33 cellular contexts compared by ENCODE assay signal in genomic region chr7:108451296-108451848, GRCh38. TPM values are rescaled to one million over a fixed set of nuclear protein-coding genes. Genes with fewer than 3 reads are reported as not detected.
"Had no signal": no experiment of that assay in that cellular context is flagged by ENCODE, and none has a peak within 500 bp of the region (broad histone marks: within the 10 kb centered on the region; RNA-seq: fewer than 3 reads in every experiment).

No MANE protein-coding gene starts in this region.

- H3K9me3 Mint-ChIP-seq: activated B cell treated with CpG ODN at 0.5 μM for 24 hours; activated CD8-positive, alpha-beta T cell treated with anti-CD3 and anti-CD28 coated beads for 36 hours; activated naive CD4-positive, alpha-beta T cell treated with anti-CD3 and anti-CD28 coated beads, Interleukin-2, amount 50 U/mL, for 24 hours; activated naive CD8-positive, alpha-beta T cell treated with anti-CD3 and anti-CD28 coated beads, Interleukin-2, amount 10 ng/mL, durations not matched to agents 7 days and 5 days; activated T-cell treated with anti-CD3 and anti-CD28 coated beads, Interleukin-2, amount 50 U/mL, for 72 hours; activated T-helper 17 cell treated with anti-CD3 and anti-CD28 coated beads, Interleukin-2, amount 50 U/mL, for 72 hours; central memory CD8-positive, alpha-beta T cell had no signal

- H3K4me3 ChIP-seq: ascending aorta, cardiac muscle cell had no signal

- ATAC-seq: activated CD8-positive, alpha-beta T cell treated with anti-CD3 and anti-CD28 coated beads for 36 hours; activated T-helper 17 cell treated with anti-CD3 and anti-CD28 coated beads, Interleukin-2, amount 50 U/mL, for 72 hours had no signal

- H3K4me1 Mint-ChIP-seq: activated T-helper 17 cell treated with anti-CD3 and anti-CD28 coated beads, Interleukin-2, amount 50 U/mL, for 72 hours; central memory CD8-positive, alpha-beta T cell had no signal

- DNase-seq: activated B cell treated with CpG ODN at 0.5 μM for 24 hours; activated CD4-positive, alpha-beta T cell treated with anti-CD3 and anti-CD28 coated beads for 48 hours; activated CD4-positive, alpha-beta T cell treated with anti-CD3 and anti-CD28 coated beads, Interleukin-2, amount 50 U/mL, for 4 hours; activated CD4-positive, CD25-positive, alpha-beta regulatory T cell treated with anti-CD3 and anti-CD28 coated beads, Interleukin-2, amount 50 U/mL, for 72 hours; activated CD8-positive, alpha-beta T cell treated with anti-CD3 and anti-CD28 coated beads for 36 hours; activated effector memory CD4-positive, alpha-beta T cell treated with anti-CD3 and anti-CD28 coated beads, Interleukin-2, amount 50 U/mL, for 16 hours; activated naive CD4-positive, alpha-beta T cell; activated naive CD8-positive, alpha-beta T cell treated with anti-CD3 and anti-CD28 coated beads, Interleukin-2, amount 10 ng/mL, durations not matched to agents 7 days and 5 days; activated T-cell treated with anti-CD3 and anti-CD28 coated beads, Interleukin-2, amount 50 U/mL, for 1 hour; activated T-cell treated with anti-CD3 and anti-CD28 coated beads, Interleukin-2, amount 50 U/mL, for 72 hours; amygdala; Karpas-422; KBM-7; NCI-H1105; NCI-H1417 treated with DMSO at 0.1 percent for 48 hours; NCI-H1930; NCI-H2081 treated with DMSO at 0.1 percent for 48 hours; NCI-H345; NCI-H524 treated with DMSO at 0.1 percent for 48 hours; NCI-H748 treated with DMSO at 0.1 percent for 48 hours; NK-92 treated with Interleukin-12 subunit alpha and Interleukin-12 subunit beta, amount 100 ng/mL, for 24 hours; OCI-M1; Right ventricle myocardium superior; SW 1271; T-helper 1 cell; T-helper 2 cell; T-helper 9 cell had no signal

- H3K36me3 ChIP-seq: ascending aorta, cardiac muscle cell had no signal

- H3K36me3 Mint-ChIP-seq: activated naive CD4-positive, alpha-beta T cell treated with anti-CD3 and anti-CD28 coated beads, Interleukin-2, amount 50 U/mL, for 24 hours; activated naive CD8-positive, alpha-beta T cell treated with anti-CD3 and anti-CD28 coated beads, Interleukin-2, amount 10 ng/mL, durations not matched to agents 7 days and 5 days had no signal

- H3K27me3 ChIP-seq: ascending aorta had no signal

- H3K4me3 Mint-ChIP-seq: activated B cell treated with CpG ODN at 0.5 μM for 24 hours; activated CD8-positive, alpha-beta T cell treated with anti-CD3 and anti-CD28 coated beads for 36 hours; activated naive CD4-positive, alpha-beta T cell treated with anti-CD3 and anti-CD28 coated beads, Interleukin-2, amount 50 U/mL, for 24 hours; activated naive CD8-positive, alpha-beta T cell treated with anti-CD3 and anti-CD28 coated beads, Interleukin-2, amount 10 ng/mL, durations not matched to agents 7 days and 5 days; activated T-cell treated with anti-CD3 and anti-CD28 coated beads, Interleukin-2, amount 50 U/mL, for 72 hours; activated T-helper 17 cell treated with anti-CD3 and anti-CD28 coated beads, Interleukin-2, amount 50 U/mL, for 72 hours; central memory CD8-positive, alpha-beta T cell had no signal

- H3K27ac ChIP-seq: ascending aorta, cardiac muscle cell, VCaP had no signal

- H3K27ac Mint-ChIP-seq: activated B cell treated with CpG ODN at 0.5 μM for 24 hours; activated CD8-positive, alpha-beta T cell treated with anti-CD3 and anti-CD28 coated beads for 36 hours; activated naive CD4-positive, alpha-beta T cell treated with anti-CD3 and anti-CD28 coated beads, Interleukin-2, amount 50 U/mL, for 24 hours; activated naive CD8-positive, alpha-beta T cell treated with anti-CD3 and anti-CD28 coated beads, Interleukin-2, amount 10 ng/mL, durations not matched to agents 7 days and 5 days; activated T-cell treated with anti-CD3 and anti-CD28 coated beads, Interleukin-2, amount 50 U/mL, for 72 hours; activated T-helper 17 cell treated with anti-CD3 and anti-CD28 coated beads, Interleukin-2, amount 50 U/mL, for 72 hours had no signal

- H3K9me3 ChIP-seq: ascending aorta had no signal

RNA-seq across cellular contexts. Expression of gene NRCAM, which starts 4.9 kb away (rescaled TPM):
- total RNA-seq: activated T-helper 17 cell treated with anti-CD3 and anti-CD28 coated beads, Interleukin-2, amount 50 U/mL, for 72 hours had no signal
